Comparison of ENCODE assay signal across 8 cellular contexts in genomic region chr17:45092932-45093430, GRCh38. TPM values are rescaled to one million over a fixed set of nuclear protein-coding genes. Genes with fewer than 3 reads are reported as not detected.
DNase-seq lines count a peak whose midpoint lies in the region; ATAC-seq and TF ChIP-seq lines count a peak whose summit lies in the region.

No MANE protein-coding gene starts in this region.

- H3K4me3 ChIP-seq in heart right ventricle: no peak overlapping the region
- H3K4me3 ChIP-seq in naive thymus-derived CD4-positive, alpha-beta T cell (ENCODE audit: low read length): no peak overlapping the region

- no peak for TF ChIP-seq CTCF in heart right ventricle (IDR thresholded peaks at IDR 0.05)

- in situ Hi-C loops in G401 (cut with HindIII; ENCODE audit: low sequenced_read_pairs): no loop called here

- 34 to 35% methylated on average over 5 of the region's 5 CpGs for WGBS in heart right ventricle, 2 donors

- H3K36me3 ChIP-seq in heart right ventricle: peaks cover 0 to 99% (median 59%) of the 10 kb centered on the region in 9 donors
- H3K36me3 ChIP-seq in naive thymus-derived CD4-positive, alpha-beta T cell (ENCODE audit: control insufficient read depth in 2 of 3, insufficient read depth in 3 of 3, low read length in 3 of 3): peaks cover 17 to 85% (median 28%) of the 10 kb centered on the region in 3 experiments

- POLR2A ChIA-PET in naive thymus-derived CD4-positive, alpha-beta T cell (lab: Charles Lee): no interaction called here

- H3K4me1 ChIP-seq in heart right ventricle: peaks cover 6 to 47% (median 30%) of the 10 kb centered on the region in 9 donors
- H3K4me1 ChIP-seq in naive thymus-derived CD4-positive, alpha-beta T cell (ENCODE audit: control insufficient read depth in 2 of 2, insufficient read depth in 2 of 2, low read length in 2 of 2): no peaks in the 10 kb centered on the region

- H3K9me3 ChIP-seq in heart right ventricle: no peaks in the 10 kb centered on the region
- no peaks in the 10 kb centered on the region for H3K9me3 ChIP-seq in naive thymus-derived CD4-positive, alpha-beta T cell (ENCODE audit: control insufficient read depth in 2 of 3, low read length in 3 of 3)

- no peaks in the 10 kb centered on the region for H3K27me3 ChIP-seq in heart right ventricle
- H3K27me3 ChIP-seq in naive thymus-derived CD4-positive, alpha-beta T cell (ENCODE audit: control insufficient read depth in 2 of 2, insufficient read depth in 2 of 2, low read length in 2 of 2): no peaks in the 10 kb centered on the region

- H3K27ac Mint-ChIP-seq in activated T-helper 2 cell treated with anti-CD3 and anti-CD28 coated beads, Interferon-gamma antibody, Interleukin-2, Interleukin-4, amounts not matched to agents 10 μg/mL and 5 μg/mL and 100 μg/mL, durations not matched to agents 14 hours and 24 hours and 36 hours: no peak overlapping the region
- peak overlapping the region in 2 of 9 donors; percentile 15 to 54 for H3K27ac Mint-ChIP-seq in naive thymus-derived CD4-positive, alpha-beta T cell

- DNase-seq in G401 (ENCODE audit: low spot score): peak; percentile 66
- peak; percentile 98 for DNase-seq in amniotic epithelial cell (ENCODE audit: low read depth)
- peak; percentile 74 to 77 for DNase-seq in heart right ventricle
- DNase-seq in sciatic nerve (ENCODE audit: low spot score): peak; percentile 85
- DNase-seq in T-helper 1 cell: no peak
- no peak for DNase-seq in activated T-helper 2 cell treated with anti-CD3 and anti-CD28 coated beads, Interferon-gamma antibody, Interleukin-2, Interleukin-4, amounts not matched to agents 10 μg/mL and 5 μg/mL and 100 μg/mL, durations not matched to agents 14 hours and 24 hours and 36 hours (ENCODE audit: low spot score)
- DNase-seq in naive thymus-derived CD4-positive, alpha-beta T cell: no peak

- H3K4me1 Mint-ChIP-seq in activated T-helper 2 cell treated with anti-CD3 and anti-CD28 coated beads, Interferon-gamma antibody, Interleukin-2, Interleukin-4, amounts not matched to agents 10 μg/mL and 5 μg/mL and 100 μg/mL, durations not matched to agents 14 hours and 24 hours and 36 hours (ENCODE audit: low read depth): peaks cover 1% of the 10 kb centered on the region
- peaks cover 0 to 10% (median 0%) of the 10 kb centered on the region in 7 donors for H3K4me1 Mint-ChIP-seq in naive thymus-derived CD4-positive, alpha-beta T cell

- peak; percentile 93 to 96 (median 94) for ATAC-seq in heart right ventricle
- ATAC-seq in sciatic nerve: peak; percentile 96
- ATAC-seq in HG03432 (IDR thresholded peaks at IDR 0.05; ENCODE audit: unreplicated experiment): no peak
- ATAC-seq in naive thymus-derived CD4-positive, alpha-beta T cell: no peak

- peaks cover 73% of the 10 kb centered on the region for H3K36me3 Mint-ChIP-seq in activated T-helper 2 cell treated with anti-CD3 and anti-CD28 coated beads, Interferon-gamma antibody, Interleukin-2, Interleukin-4, amounts not matched to agents 10 μg/mL and 5 μg/mL and 100 μg/mL, durations not matched to agents 14 hours and 24 hours and 36 hours (ENCODE audit: low read depth)
- peaks cover 10 to 52% (median 29%) of the 10 kb centered on the region in 5 donors for H3K36me3 Mint-ChIP-seq in naive thymus-derived CD4-positive, alpha-beta T cell

- intact Hi-C loops in heart right ventricle (cut with DNase I) (loop anchor here in 6 of 10 donors (10.0 kb wide), 3 partner anchors 68 to 178 kb away; partner anchors contain the start of gene GFAP (in 4 of the 6)), sciatic nerve (cut with DNase I) (no loop called here)
- intact Hi-C loops in activated T-helper 2 cell treated with anti-CD3 and anti-CD28 coated beads, Interferon-gamma antibody, Interleukin-2, Interleukin-4, amounts not matched to agents 10 μg/mL and 5 μg/mL and 100 μg/mL, durations not matched to agents 14 hours and 24 hours and 36 hours (cut with micrococcal nuclease): no loop called here
- intact Hi-C loops in naive thymus-derived CD4-positive, alpha-beta T cell (cut with micrococcal nuclease): no loop called here

- peak overlapping the region; percentile 65 to 94 (median 88) for H3K27ac ChIP-seq in heart right ventricle
- no peak overlapping the region for H3K27ac ChIP-seq in naive thymus-derived CD4-positive, alpha-beta T cell (ENCODE audit: low read depth, low read length)

- H3K9me3 Mint-ChIP-seq in activated T-helper 2 cell treated with anti-CD3 and anti-CD28 coated beads, Interferon-gamma antibody, Interleukin-2, Interleukin-4, amounts not matched to agents 10 μg/mL and 5 μg/mL and 100 μg/mL, durations not matched to agents 14 hours and 24 hours and 36 hours: no peaks in the 10 kb centered on the region
- H3K9me3 Mint-ChIP-seq in naive thymus-derived CD4-positive, alpha-beta T cell: no peaks in the 10 kb centered on the region

- no peaks in the 10 kb centered on the region for H3K27me3 Mint-ChIP-seq in activated T-helper 2 cell treated with anti-CD3 and anti-CD28 coated beads, Interferon-gamma antibody, Interleukin-2, Interleukin-4, amounts not matched to agents 10 μg/mL and 5 μg/mL and 100 μg/mL, durations not matched to agents 14 hours and 24 hours and 36 hours (ENCODE audit: low read depth)
- H3K27me3 Mint-ChIP-seq in naive thymus-derived CD4-positive, alpha-beta T cell: no peaks in the 10 kb centered on the region

- no peak overlapping the region for H3K4me3 Mint-ChIP-seq in activated T-helper 2 cell treated with anti-CD3 and anti-CD28 coated beads, Interferon-gamma antibody, Interleukin-2, Interleukin-4, amounts not matched to agents 10 μg/mL and 5 μg/mL and 100 μg/mL, durations not matched to agents 14 hours and 24 hours and 36 hours (ENCODE audit: low read depth)
- no peak overlapping the region for H3K4me3 Mint-ChIP-seq in naive thymus-derived CD4-positive, alpha-beta T cell

- CTCF ChIA-PET in naive thymus-derived CD4-positive, alpha-beta T cell (lab: Charles Lee): no interaction called here

RNA-seq across cellular contexts. Expression of gene NMT1, which starts 31.9 kb away (rescaled TPM):
- 117 and 153 TPM in 2 replicates for total RNA-seq in G401 (2014; rRNA removed; shearing (Covaris generic))
- total RNA-seq in heart right ventricle: 100 to 1,000 TPM in 1 of 10 donors, 10 to 100 TPM in 9; 60.6 to 110 (median 74.4) TPM
- 10 to 100 TPM; 40.9 to 68.5 TPM for polyA plus RNA-seq in heart right ventricle
- total RNA-seq in sciatic nerve: 98.4 TPM
- total RNA-seq in activated T-helper 2 cell treated with anti-CD3 and anti-CD28 coated beads, Interferon-gamma antibody, Interleukin-2, Interleukin-4, amounts not matched to agents 10 μg/mL and 5 μg/mL and 100 μg/mL, durations not matched to agents 14 hours and 24 hours and 36 hours: 165 and 173 TPM in 2 replicates
- total RNA-seq in naive thymus-derived CD4-positive, alpha-beta T cell: 100 to 1,000 TPM in 3 of 5 experiments, 10 to 100 TPM in 2; 59.5 to 136 (median 121) TPM
- 10 to 100 TPM; 37.5 to 64.1 TPM for polyA plus RNA-seq in naive thymus-derived CD4-positive, alpha-beta T cell

RNA-seq across cellular contexts. Expression of gene PLCD3, which starts 39.3 kb away (rescaled TPM):
- total RNA-seq in G401 (2014; rRNA removed; shearing (Covaris generic)): 29.2 and 86.2 TPM in 2 replicates
- total RNA-seq in heart right ventricle (100 to 1,000 TPM in 9 of 10 donors, 10 to 100 TPM in 1; 87.2 to 188 (median 115) TPM), sciatic nerve (79.4 TPM)
- polyA plus RNA-seq in heart right ventricle: 10 to 100 TPM; 44.6 to 72.3 TPM
- total RNA-seq in activated T-helper 2 cell treated with anti-CD3 and anti-CD28 coated beads, Interferon-gamma antibody, Interleukin-2, Interleukin-4, amounts not matched to agents 10 μg/mL and 5 μg/mL and 100 μg/mL, durations not matched to agents 14 hours and 24 hours and 36 hours: 4.0 and 4.4 TPM in 2 replicates
- total RNA-seq in naive thymus-derived CD4-positive, alpha-beta T cell: 1 to 10 TPM; 2.0 to 5.1 (median 3.2) TPM
- polyA plus RNA-seq in naive thymus-derived CD4-positive, alpha-beta T cell: under 1 TPM in 1 of 2 donors, not detected in 1; 0.21 TPM

RNA-seq across cellular contexts. Expression of gene DCAKD, which starts 41.5 kb away (rescaled TPM):
- 73.9 and 80.9 TPM in 2 replicates for total RNA-seq in G401 (2014; rRNA removed; shearing (Covaris generic))
- total RNA-seq in heart right ventricle: 10 to 100 TPM; 28.1 to 46.2 (median 32.7) TPM
- 10 to 100 TPM; 21.1 to 22.9 TPM for polyA plus RNA-seq in heart right ventricle
- total RNA-seq in sciatic nerve: 40.9 TPM
- total RNA-seq in activated T-helper 2 cell treated with anti-CD3 and anti-CD28 coated beads, Interferon-gamma antibody, Interleukin-2, Interleukin-4, amounts not matched to agents 10 μg/mL and 5 μg/mL and 100 μg/mL, durations not matched to agents 14 hours and 24 hours and 36 hours: 30.0 and 31.0 TPM in 2 replicates
- 10 to 100 TPM; 14.2 to 36.8 (median 29.8) TPM for total RNA-seq in naive thymus-derived CD4-positive, alpha-beta T cell
- polyA plus RNA-seq in naive thymus-derived CD4-positive, alpha-beta T cell: 10 to 100 TPM; 16.9 to 27.6 TPM

RNA-seq across cellular contexts. Expression of gene ACBD4, which starts 42.5 kb away (rescaled TPM):
- 0.49 and 6.1 TPM in 2 replicates for total RNA-seq in G401 (2014; rRNA removed; shearing (Covaris generic))
- 1 to 10 TPM; 6.1 to 9.7 (median 7.3) TPM for total RNA-seq in heart right ventricle
- 10 to 100 TPM in 1 of 2 donors, 1 to 10 TPM in 1; 4.2 to 16.7 TPM for polyA plus RNA-seq in heart right ventricle
- total RNA-seq in sciatic nerve: 26.4 TPM
- total RNA-seq in activated T-helper 2 cell treated with anti-CD3 and anti-CD28 coated beads, Interferon-gamma antibody, Interleukin-2, Interleukin-4, amounts not matched to agents 10 μg/mL and 5 μg/mL and 100 μg/mL, durations not matched to agents 14 hours and 24 hours and 36 hours: 12.8 and 15.9 TPM in 2 replicates
- 10 to 100 TPM; 17.9 to 59.5 (median 31.3) TPM for total RNA-seq in naive thymus-derived CD4-positive, alpha-beta T cell
- 10 to 100 TPM; 12.3 to 13.9 TPM for polyA plus RNA-seq in naive thymus-derived CD4-positive, alpha-beta T cell

RNA-seq across cellular contexts. Expression of gene HEXIM1, which starts 55.3 kb away (rescaled TPM):
- 24.1 and 26.3 TPM in 2 replicates for total RNA-seq in G401 (2014; rRNA removed; shearing (Covaris generic))
- total RNA-seq in heart right ventricle (10 to 100 TPM; 17.0 to 37.4 (median 20.1) TPM), sciatic nerve (39.1 TPM)
- polyA plus RNA-seq in heart right ventricle: 10 to 100 TPM in 1 of 2 donors, 1 to 10 TPM in 1; 8.4 to 11.0 TPM
- 46.4 and 48.1 TPM in 2 replicates for total RNA-seq in activated T-helper 2 cell treated with anti-CD3 and anti-CD28 coated beads, Interferon-gamma antibody, Interleukin-2, Interleukin-4, amounts not matched to agents 10 μg/mL and 5 μg/mL and 100 μg/mL, durations not matched to agents 14 hours and 24 hours and 36 hours
- 10 to 100 TPM; 28.5 to 41.3 (median 37.6) TPM for total RNA-seq in naive thymus-derived CD4-positive, alpha-beta T cell
- 1 to 10 TPM; 5.1 to 6.1 TPM for polyA plus RNA-seq in naive thymus-derived CD4-positive, alpha-beta T cell

Comparison
In these comparisons a context has a peak if more than half of its experiments do, and no peak if none do; other contexts are left out.
1. DNase-seq: peak in G401 (single experiment), amniotic epithelial cell (single experiment), heart right ventricle (2 of 2) and sciatic nerve (single experiment); none in T-helper 1 cell (0 of 5), activated T-helper 2 cell treated with anti-CD3 and anti-CD28 coated beads, Interferon-gamma antibody, Interleukin-2, Interleukin-4, amounts not matched to agents 10 μg/mL and 5 μg/mL and 100 μg/mL, durations not matched to agents 14 hours and 24 hours and 36 hours (single experiment) and naive thymus-derived CD4-positive, alpha-beta T cell (0 of 9).
2. ATAC-seq: peak in heart right ventricle (8 of 8) and sciatic nerve (single experiment); none in HG03432 (single experiment) and naive thymus-derived CD4-positive, alpha-beta T cell (single experiment).
3. intact Hi-C loops: an anchor here in heart right ventricle (10.0 kb wide); none called in sciatic nerve, activated T-helper 2 cell treated with anti-CD3 and anti-CD28 coated beads, Interferon-gamma antibody, Interleukin-2, Interleukin-4, amounts not matched to agents 10 μg/mL and 5 μg/mL and 100 μg/mL, durations not matched to agents 14 hours and 24 hours and 36 hours and naive thymus-derived CD4-positive, alpha-beta T cell.